16 cellular contexts compared by ENCODE assay signal in genomic region chr4:84673475-84674230, GRCh38.
DNase-seq lines count a peak whose midpoint lies in the region; ATAC-seq, FAIRE-seq and TF ChIP-seq lines count a peak whose summit lies in the region.
"Had no signal": no experiment of that assay in that cellular context is flagged by ENCODE, and none has a peak within 500 bp of the region (broad histone marks: within the 10 kb centered on the region; RNA-seq: fewer than 3 reads in every experiment).

No MANE protein-coding gene starts in this region.

- no peak overlapping the region for H3K27ac Mint-ChIP-seq in activated T-helper 1 cell treated with anti-CD3 and anti-CD28 coated beads, Interleukin-12 subunit alpha, Interleukin-12 subunit beta, Interleukin-2, Interleukin-4 antibody, amounts not matched to agents 30 ng/mL and 10 ng/mL and 1 ng/mL, durations not matched to agents 14 hours and 24 hours and 36 hours
- H3K27ac Mint-ChIP-seq: activated CD8-positive, alpha-beta T cell treated with anti-CD3 and anti-CD28 coated beads, Interleukin-2, amount 10 ng/mL, durations not matched to agents 7 days and 5 days; activated naive CD8-positive, alpha-beta T cell treated with anti-CD3 and anti-CD28 coated beads for 36 hours; naive thymus-derived CD8-positive, alpha-beta T cell had no signal

- H3K27ac ChIP-seq in fibroblast of lung (ENCODE audit: insufficient read depth, low read length) (no peak overlapping the region), small intestine (ENCODE audit: low read depth in 1 of 2, low read length in 1 of 2) (no peak overlapping the region)
- no peak overlapping the region for H3K27ac ChIP-seq in effector memory CD4-positive, alpha-beta T cell (ENCODE audit: insufficient read depth, low read length, poor library complexity, severe bottlenecking)

- H3K4me2 ChIP-seq in fibroblast of lung (ENCODE audit: extremely low read depth, insufficient read depth, low read length) = no peak overlapping the region

- H2AFZ ChIP-seq in fibroblast of lung (ENCODE audit: low read length) = no peak overlapping the region

- intact Hi-C loops in activated T-helper 1 cell treated with anti-CD3 and anti-CD28 coated beads, Interleukin-12 subunit alpha, Interleukin-12 subunit beta, Interleukin-2, Interleukin-4 antibody, amounts not matched to agents 30 ng/mL and 10 ng/mL and 1 ng/mL, durations not matched to agents 14 hours and 24 hours and 36 hours (cut with micrococcal nuclease) = no loop called here

- TF ChIP-seq CTCF in fibroblast of lung (conservative IDR thresholded peaks at IDR 0.05 in 1 of 2, IDR thresholded peaks at IDR 0.05 in 1 of 2; ENCODE audit: low read depth in 1 of 2, low read length in 2 of 2) = no peak

- DNase-seq in EL = peak; percentile 88
- DNase-seq in RPMI7951 (ENCODE audit: low read depth) = peak; percentile 83
- DNase-seq in fibroblast of lung (ENCODE audit: low read depth in 2 of 2) = peak; percentile 89 to 93
- peak; percentile 89 for DNase-seq in renal cortical epithelial cell (ENCODE audit: low read depth)
- no peak for DNase-seq in effector memory CD4-positive, alpha-beta T cell
- DNase-seq in left lobe of liver (ENCODE audit: low spot score) = no peak
- no peak for DNase-seq in small intestine
- no peak for DNase-seq in activated T-helper 1 cell treated with anti-CD3 and anti-CD28 coated beads, Interleukin-12 subunit alpha, Interleukin-12 subunit beta, Interleukin-2, Interleukin-4 antibody, amounts not matched to agents 30 ng/mL and 10 ng/mL and 1 ng/mL, durations not matched to agents 14 hours and 24 hours and 36 hours (ENCODE audit: low spot score)
- DNase-seq: activated CD8-positive, alpha-beta T cell treated with anti-CD3 and anti-CD28 coated beads, Interleukin-2, amount 10 ng/mL, durations not matched to agents 7 days and 5 days; activated naive CD8-positive, alpha-beta T cell treated with anti-CD3 and anti-CD28 coated beads for 36 hours; DMS 273 treated with DMSO at 0.1 percent for 48 hours; naive thymus-derived CD8-positive, alpha-beta T cell; NCI-H2029; NK-92 treated with Interleukin-12 subunit alpha and Interleukin-12 subunit beta, amount 100 ng/mL, for 24 hours had no signal

- H3K4me1 Mint-ChIP-seq in activated T-helper 1 cell treated with anti-CD3 and anti-CD28 coated beads, Interleukin-12 subunit alpha, Interleukin-12 subunit beta, Interleukin-2, Interleukin-4 antibody, amounts not matched to agents 30 ng/mL and 10 ng/mL and 1 ng/mL, durations not matched to agents 14 hours and 24 hours and 36 hours (ENCODE audit: low read depth) = no peaks in the 10 kb centered on the region
- H3K4me1 Mint-ChIP-seq: activated naive CD8-positive, alpha-beta T cell treated with anti-CD3 and anti-CD28 coated beads for 36 hours; naive thymus-derived CD8-positive, alpha-beta T cell had no signal

- peaks cover 8% of the 10 kb centered on the region for H3K36me3 ChIP-seq in fibroblast of lung (ENCODE audit: control insufficient read depth, insufficient read depth, low read length)
- no peaks in the 10 kb centered on the region for H3K36me3 ChIP-seq in effector memory CD4-positive, alpha-beta T cell (ENCODE audit: control insufficient read depth, insufficient read depth, low read length)
- peaks cover 0 to 4% of the 10 kb centered on the region in 2 donors for H3K36me3 ChIP-seq in small intestine (ENCODE audit: control insufficient read depth in 2 of 2, insufficient read depth in 2 of 2, low read length in 2 of 2)

- H3K79me2 ChIP-seq in fibroblast of lung (ENCODE audit: control insufficient read depth, insufficient read depth, low read length) = no peaks in the 10 kb centered on the region

- H3K4me1 ChIP-seq in fibroblast of lung (ENCODE audit: control insufficient read depth, extremely low read depth, insufficient read depth, low read length) (peaks cover 2% of the 10 kb centered on the region), small intestine (ENCODE audit: control insufficient read depth in 2 of 2, insufficient read depth in 1 of 2, low read depth in 1 of 2, low read length in 1 of 2) (no peaks in the 10 kb centered on the region)
- no peaks in the 10 kb centered on the region for H3K4me1 ChIP-seq in effector memory CD4-positive, alpha-beta T cell (ENCODE audit: control insufficient read depth, insufficient read depth, low read length, poor library complexity, severe bottlenecking)

- H4K20me1 ChIP-seq in fibroblast of lung (ENCODE audit: control insufficient read depth, extremely low read depth, insufficient read depth, low read length) = no peaks in the 10 kb centered on the region

- no peak overlapping the region for H3K9ac ChIP-seq in fibroblast of lung (ENCODE audit: insufficient read depth, low read length)

- H3K4me3 ChIP-seq in fibroblast of lung (replicated peaks in 1 of 4; ENCODE audit: control extremely low read depth in 1 of 4, insufficient read depth in 1 of 4, low read depth in 3 of 4, low read length in 4 of 4) = no peak overlapping the region
- H3K4me3 ChIP-seq in effector memory CD4-positive, alpha-beta T cell (ENCODE audit: insufficient read depth, low read depth, low read length, poor library complexity, severe bottlenecking) = no peak overlapping the region
- H3K4me3 ChIP-seq in small intestine (ENCODE audit: low read depth in 1 of 2, low read length in 2 of 2) = no peak overlapping the region
- H3K4me3 ChIP-seq: K562 had no signal

- ATAC-seq in left lobe of liver = no peak
- ATAC-seq: activated CD8-positive, alpha-beta T cell treated with anti-CD3 and anti-CD28 coated beads, Interleukin-2, amount 10 ng/mL, durations not matched to agents 7 days and 5 days; K562; naive thymus-derived CD8-positive, alpha-beta T cell had no signal

- H3K27me3 ChIP-seq in fibroblast of lung (ENCODE audit: control insufficient read depth, insufficient read depth, low read length) = no peaks in the 10 kb centered on the region
- no peaks in the 10 kb centered on the region for H3K27me3 ChIP-seq in effector memory CD4-positive, alpha-beta T cell (replicated peaks; ENCODE audit: control insufficient read depth, insufficient read depth, low read length, poor library complexity, severe bottlenecking)
- H3K27me3 ChIP-seq in small intestine (ENCODE audit: control insufficient read depth in 2 of 2, insufficient read depth in 2 of 2, low read length in 2 of 2) = no peaks in the 10 kb centered on the region

- H3K27me3 Mint-ChIP-seq in activated T-helper 1 cell treated with anti-CD3 and anti-CD28 coated beads, Interleukin-12 subunit alpha, Interleukin-12 subunit beta, Interleukin-2, Interleukin-4 antibody, amounts not matched to agents 30 ng/mL and 10 ng/mL and 1 ng/mL, durations not matched to agents 14 hours and 24 hours and 36 hours (ENCODE audit: insufficient read depth) = peaks cover 3% of the 10 kb centered on the region
- H3K27me3 Mint-ChIP-seq: naive thymus-derived CD8-positive, alpha-beta T cell had no signal

- H3K9me3 ChIP-seq in fibroblast of lung (ENCODE audit: control insufficient read depth, insufficient read depth, low read depth, low read length) = no peaks in the 10 kb centered on the region
- H3K9me3 ChIP-seq in effector memory CD4-positive, alpha-beta T cell (ENCODE audit: control insufficient read depth, low read length) = no peaks in the 10 kb centered on the region
- H3K9me3 ChIP-seq in small intestine (ENCODE audit: control insufficient read depth, low read depth) = no peaks in the 10 kb centered on the region

- 76 to 89% (median 85%) methylated on average over 1 of the region's 1 CpG for WGBS in small intestine, 3 donors

- FAIRE-seq in small intestine (lab: Jason Lieb, UNC) = no peak
- FAIRE-seq: GM18507, K562 had no signal

- H3K4me3 Mint-ChIP-seq in activated T-helper 1 cell treated with anti-CD3 and anti-CD28 coated beads, Interleukin-12 subunit alpha, Interleukin-12 subunit beta, Interleukin-2, Interleukin-4 antibody, amounts not matched to agents 30 ng/mL and 10 ng/mL and 1 ng/mL, durations not matched to agents 14 hours and 24 hours and 36 hours = no peak overlapping the region
- H3K4me3 Mint-ChIP-seq: activated CD8-positive, alpha-beta T cell treated with anti-CD3 and anti-CD28 coated beads, Interleukin-2, amount 10 ng/mL, durations not matched to agents 7 days and 5 days; activated naive CD8-positive, alpha-beta T cell treated with anti-CD3 and anti-CD28 coated beads for 36 hours; naive thymus-derived CD8-positive, alpha-beta T cell had no signal

- H3K36me3 Mint-ChIP-seq in activated T-helper 1 cell treated with anti-CD3 and anti-CD28 coated beads, Interleukin-12 subunit alpha, Interleukin-12 subunit beta, Interleukin-2, Interleukin-4 antibody, amounts not matched to agents 30 ng/mL and 10 ng/mL and 1 ng/mL, durations not matched to agents 14 hours and 24 hours and 36 hours (ENCODE audit: low read depth) = no peaks in the 10 kb centered on the region
- H3K36me3 Mint-ChIP-seq: activated naive CD8-positive, alpha-beta T cell treated with anti-CD3 and anti-CD28 coated beads for 36 hours; naive thymus-derived CD8-positive, alpha-beta T cell had no signal

- H3K9me3 Mint-ChIP-seq in activated T-helper 1 cell treated with anti-CD3 and anti-CD28 coated beads, Interleukin-12 subunit alpha, Interleukin-12 subunit beta, Interleukin-2, Interleukin-4 antibody, amounts not matched to agents 30 ng/mL and 10 ng/mL and 1 ng/mL, durations not matched to agents 14 hours and 24 hours and 36 hours = no peaks in the 10 kb centered on the region
- H3K9me3 Mint-ChIP-seq: activated naive CD8-positive, alpha-beta T cell treated with anti-CD3 and anti-CD28 coated beads for 36 hours; naive thymus-derived CD8-positive, alpha-beta T cell had no signal

Comparison
In these comparisons a context has a peak if more than half of its experiments do, and no peak if none do; other contexts are left out.
1. DNase-seq: peak in EL (single experiment), RPMI7951 (single experiment), fibroblast of lung (2 of 2) and renal cortical epithelial cell (single experiment); none in effector memory CD4-positive, alpha-beta T cell (0 of 3), left lobe of liver (single experiment), small intestine (single experiment) and activated T-helper 1 cell treated with anti-CD3 and anti-CD28 coated beads, Interleukin-12 subunit alpha, Interleukin-12 subunit beta, Interleukin-2, Interleukin-4 antibody, amounts not matched to agents 30 ng/mL and 10 ng/mL and 1 ng/mL, durations not matched to agents 14 hours and 24 hours and 36 hours (single experiment).